1 cellular context compared by ENCODE assay signal in genomic region chr2:88059979-88060906, GRCh38.
A peak's percentile ranks its signal among the peaks of the same experiment; 100 is the strongest.
TF ChIP-seq lines count a peak whose summit lies in the region.

No MANE protein-coding gene starts in this region.

TF ChIP-seq in HepG2, 621 proteins besides CTCF, POLR2A, EP300 and RAD21 (continued from another document and continues in another):
- TF ChIP-seq, protein P1, sequence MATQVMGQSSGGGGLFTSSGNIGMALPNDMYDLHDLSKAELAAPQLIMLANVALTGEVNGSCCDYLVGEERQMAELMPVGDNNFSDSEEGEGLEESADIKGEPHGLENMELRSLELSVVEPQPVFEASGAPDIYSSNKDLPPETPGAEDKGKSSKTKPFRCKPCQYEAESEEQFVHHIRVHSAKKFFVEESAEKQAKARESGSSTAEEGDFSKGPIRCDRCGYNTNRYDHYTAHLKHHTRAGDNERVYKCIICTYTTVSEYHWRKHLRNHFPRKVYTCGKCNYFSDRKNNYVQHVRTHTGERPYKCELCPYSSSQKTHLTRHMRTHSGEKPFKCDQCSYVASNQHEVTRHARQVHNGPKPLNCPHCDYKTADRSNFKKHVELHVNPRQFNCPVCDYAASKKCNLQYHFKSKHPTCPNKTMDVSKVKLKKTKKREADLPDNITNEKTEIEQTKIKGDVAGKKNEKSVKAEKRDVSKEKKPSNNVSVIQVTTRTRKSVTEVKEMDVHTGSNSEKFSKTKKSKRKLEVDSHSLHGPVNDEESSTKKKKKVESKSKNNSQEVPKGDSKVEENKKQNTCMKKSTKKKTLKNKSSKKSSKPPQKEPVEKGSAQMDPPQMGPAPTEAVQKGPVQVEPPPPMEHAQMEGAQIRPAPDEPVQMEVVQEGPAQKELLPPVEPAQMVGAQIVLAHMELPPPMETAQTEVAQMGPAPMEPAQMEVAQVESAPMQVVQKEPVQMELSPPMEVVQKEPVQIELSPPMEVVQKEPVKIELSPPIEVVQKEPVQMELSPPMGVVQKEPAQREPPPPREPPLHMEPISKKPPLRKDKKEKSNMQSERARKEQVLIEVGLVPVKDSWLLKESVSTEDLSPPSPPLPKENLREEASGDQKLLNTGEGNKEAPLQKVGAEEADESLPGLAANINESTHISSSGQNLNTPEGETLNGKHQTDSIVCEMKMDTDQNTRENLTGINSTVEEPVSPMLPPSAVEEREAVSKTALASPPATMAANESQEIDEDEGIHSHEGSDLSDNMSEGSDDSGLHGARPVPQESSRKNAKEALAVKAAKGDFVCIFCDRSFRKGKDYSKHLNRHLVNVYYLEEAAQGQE (IDR thresholded peaks at IDR 0.05; ENCODE audit: borderline replicate concordance in 1 of 2, low read depth in 1 of 2, low read length in 2 of 2), result no peak
- TF ChIP-seq ZMYM3 (CRISPR knock-in tag; IDR thresholded peaks at IDR 0.05) (0 out of 2 replicates have a peak, but pooled peaks have one; percentile 6), GPN1 (CRISPR knock-in tag; IDR thresholded peaks at IDR 0.05; ENCODE audit: borderline replicate concordance) (no peak), ZNF790 (CRISPR knock-in tag; IDR thresholded peaks at IDR 0.05; ENCODE audit: borderline replicate concordance) (no peak), ZEB1 (IDR thresholded peaks at IDR 0.05; ENCODE audit: insufficient replicate concordance, low read depth) (no peak), ZNF737 (CRISPR knock-in tag; IDR thresholded peaks at IDR 0.05; ENCODE audit: borderline replicate concordance) (no peak), KDM6A (CRISPR knock-in tag; IDR thresholded peaks at IDR 0.05; ENCODE audit: low read depth) (no peak), TBX2 (CRISPR knock-in tag; IDR thresholded peaks at IDR 0.05; ENCODE audit: borderline replicate concordance) (peak; percentile 84), SNAPC4 (CRISPR knock-in tag; IDR thresholded peaks at IDR 0.05) (peak; percentile 35; the same call in 1 of the 2 replicates), AKAP8 (CRISPR knock-in tag; IDR thresholded peaks at IDR 0.05) (no peak), CEBPB (IDR thresholded peaks at IDR 0.05; ENCODE audit: borderline replicate concordance, low read depth, low read length) (peak; percentile 94), MAFK (conservative IDR thresholded peaks at IDR 0.05 in 1 of 2, IDR thresholded peaks at IDR 0.05 in 1 of 2; ENCODE audit: low read length in 2 of 2) (no peak), NR0B2 (CRISPR knock-in tag; IDR thresholded peaks at IDR 0.05) (no peak), KAT8 (CRISPR knock-in tag; IDR thresholded peaks at IDR 0.05) (no peak), ZNF672 (CRISPR knock-in tag; IDR thresholded peaks at IDR 0.05) (no peak), ZNF292 (CRISPR knock-in tag; IDR thresholded peaks at IDR 0.05; ENCODE audit: borderline replicate concordance, low read depth) (no peak), HNF1B (CRISPR knock-in tag; IDR thresholded peaks at IDR 0.05) (0 out of 2 replicates have a peak, but pooled peaks have one; percentile 27), ZNF639 (CRISPR knock-in tag; conservative IDR thresholded peaks at IDR 0.05) (no peak), KAT2B (IDR thresholded peaks at IDR 0.05; ENCODE audit: borderline replicate concordance, low read depth, low read length) (no peak), ELK4 (CRISPR knock-in tag; IDR thresholded peaks at IDR 0.05; ENCODE audit: borderline replicate concordance) (no peak), ZNF382 (CRISPR knock-in tag; IDR thresholded peaks at IDR 0.05; ENCODE audit: borderline replicate concordance) (no peak), GATA4 (IDR thresholded peaks at IDR 0.05; ENCODE audit: borderline replicate concordance, low read depth) (no peak), KLF15 (CRISPR knock-in tag; IDR thresholded peaks at IDR 0.05; ENCODE audit: borderline replicate concordance) (no peak), MXI1 (IDR thresholded peaks at IDR 0.05; ENCODE audit: borderline replicate concordance, low read depth, low read length) (no peak), SUZ12 (IDR thresholded peaks at IDR 0.05; ENCODE audit: low read depth, low read length) (no peak), MYPOP (CRISPR knock-in tag; IDR thresholded peaks at IDR 0.05) (no peak)
- TF ChIP-seq, protein P2, sequence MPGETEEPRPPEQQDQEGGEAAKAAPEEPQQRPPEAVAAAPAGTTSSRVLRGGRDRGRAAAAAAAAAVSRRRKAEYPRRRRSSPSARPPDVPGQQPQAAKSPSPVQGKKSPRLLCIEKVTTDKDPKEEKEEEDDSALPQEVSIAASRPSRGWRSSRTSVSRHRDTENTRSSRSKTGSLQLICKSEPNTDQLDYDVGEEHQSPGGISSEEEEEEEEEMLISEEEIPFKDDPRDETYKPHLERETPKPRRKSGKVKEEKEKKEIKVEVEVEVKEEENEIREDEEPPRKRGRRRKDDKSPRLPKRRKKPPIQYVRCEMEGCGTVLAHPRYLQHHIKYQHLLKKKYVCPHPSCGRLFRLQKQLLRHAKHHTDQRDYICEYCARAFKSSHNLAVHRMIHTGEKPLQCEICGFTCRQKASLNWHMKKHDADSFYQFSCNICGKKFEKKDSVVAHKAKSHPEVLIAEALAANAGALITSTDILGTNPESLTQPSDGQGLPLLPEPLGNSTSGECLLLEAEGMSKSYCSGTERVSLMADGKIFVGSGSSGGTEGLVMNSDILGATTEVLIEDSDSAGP (CRISPR knock-in tag; IDR thresholded peaks at IDR 0.05; ENCODE audit: borderline replicate concordance), result no peak
- TF ChIP-seq, protein P3, sequence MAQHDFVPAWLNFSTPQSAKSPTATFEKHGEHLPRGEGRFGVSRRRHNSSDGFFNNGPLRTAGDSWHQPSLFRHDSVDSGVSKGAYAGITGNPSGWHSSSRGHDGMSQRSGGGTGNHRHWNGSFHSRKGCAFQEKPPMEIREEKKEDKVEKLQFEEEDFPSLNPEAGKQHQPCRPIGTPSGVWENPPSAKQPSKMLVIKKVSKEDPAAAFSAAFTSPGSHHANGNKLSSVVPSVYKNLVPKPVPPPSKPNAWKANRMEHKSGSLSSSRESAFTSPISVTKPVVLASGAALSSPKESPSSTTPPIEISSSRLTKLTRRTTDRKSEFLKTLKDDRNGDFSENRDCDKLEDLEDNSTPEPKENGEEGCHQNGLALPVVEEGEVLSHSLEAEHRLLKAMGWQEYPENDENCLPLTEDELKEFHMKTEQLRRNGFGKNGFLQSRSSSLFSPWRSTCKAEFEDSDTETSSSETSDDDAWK (CRISPR knock-in tag; IDR thresholded peaks at IDR 0.05), result no peak
- TF ChIP-seq, protein P4, sequence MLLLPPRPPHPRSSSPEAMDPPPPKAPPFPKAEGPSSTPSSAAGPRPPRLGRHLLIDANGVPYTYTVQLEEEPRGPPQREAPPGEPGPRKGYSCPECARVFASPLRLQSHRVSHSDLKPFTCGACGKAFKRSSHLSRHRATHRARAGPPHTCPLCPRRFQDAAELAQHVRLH (CRISPR knock-in tag; IDR thresholded peaks at IDR 0.05; ENCODE audit: borderline replicate concordance, low read depth), result no peak
- TF ChIP-seq, protein P5, sequence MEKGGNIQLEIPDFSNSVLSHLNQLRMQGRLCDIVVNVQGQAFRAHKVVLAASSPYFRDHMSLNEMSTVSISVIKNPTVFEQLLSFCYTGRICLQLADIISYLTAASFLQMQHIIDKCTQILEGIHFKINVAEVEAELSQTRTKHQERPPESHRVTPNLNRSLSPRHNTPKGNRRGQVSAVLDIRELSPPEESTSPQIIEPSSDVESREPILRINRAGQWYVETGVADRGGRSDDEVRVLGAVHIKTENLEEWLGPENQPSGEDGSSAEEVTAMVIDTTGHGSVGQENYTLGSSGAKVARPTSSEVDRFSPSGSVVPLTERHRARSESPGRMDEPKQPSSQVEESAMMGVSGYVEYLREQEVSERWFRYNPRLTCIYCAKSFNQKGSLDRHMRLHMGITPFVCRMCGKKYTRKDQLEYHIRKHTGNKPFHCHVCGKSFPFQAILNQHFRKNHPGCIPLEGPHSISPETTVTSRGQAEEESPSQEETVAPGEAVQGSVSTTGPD (CRISPR knock-in tag; IDR thresholded peaks at IDR 0.05), result no peak
- TF ChIP-seq, protein P6, sequence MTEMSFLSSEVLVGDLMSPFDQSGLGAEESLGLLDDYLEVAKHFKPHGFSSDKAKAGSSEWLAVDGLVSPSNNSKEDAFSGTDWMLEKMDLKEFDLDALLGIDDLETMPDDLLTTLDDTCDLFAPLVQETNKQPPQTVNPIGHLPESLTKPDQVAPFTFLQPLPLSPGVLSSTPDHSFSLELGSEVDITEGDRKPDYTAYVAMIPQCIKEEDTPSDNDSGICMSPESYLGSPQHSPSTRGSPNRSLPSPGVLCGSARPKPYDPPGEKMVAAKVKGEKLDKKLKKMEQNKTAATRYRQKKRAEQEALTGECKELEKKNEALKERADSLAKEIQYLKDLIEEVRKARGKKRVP (CRISPR knock-in tag; IDR thresholded peaks at IDR 0.05), result 0 out of 4 replicates have a peak, but pooled peaks of 1 of the 2 experiments have one; percentile 15
- TF ChIP-seq, protein P7, sequence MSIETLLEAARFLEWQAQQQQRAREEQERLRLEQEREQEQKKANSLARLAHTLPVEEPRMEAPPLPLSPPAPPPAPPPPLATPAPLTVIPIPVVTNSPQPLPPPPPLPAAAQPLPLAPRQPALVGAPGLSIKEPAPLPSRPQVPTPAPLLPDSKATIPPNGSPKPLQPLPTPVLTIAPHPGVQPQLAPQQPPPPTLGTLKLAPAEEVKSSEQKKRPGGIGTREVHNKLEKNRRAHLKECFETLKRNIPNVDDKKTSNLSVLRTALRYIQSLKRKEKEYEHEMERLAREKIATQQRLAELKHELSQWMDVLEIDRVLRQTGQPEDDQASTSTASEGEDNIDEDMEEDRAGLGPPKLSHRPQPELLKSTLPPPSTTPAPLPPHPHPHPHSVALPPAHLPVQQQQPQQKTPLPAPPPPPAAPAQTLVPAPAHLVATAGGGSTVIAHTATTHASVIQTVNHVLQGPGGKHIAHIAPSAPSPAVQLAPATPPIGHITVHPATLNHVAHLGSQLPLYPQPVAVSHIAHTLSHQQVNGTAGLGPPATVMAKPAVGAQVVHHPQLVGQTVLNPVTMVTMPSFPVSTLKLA (IDR thresholded peaks at IDR 0.05), result no peak
